In the genomic region with DNA sequence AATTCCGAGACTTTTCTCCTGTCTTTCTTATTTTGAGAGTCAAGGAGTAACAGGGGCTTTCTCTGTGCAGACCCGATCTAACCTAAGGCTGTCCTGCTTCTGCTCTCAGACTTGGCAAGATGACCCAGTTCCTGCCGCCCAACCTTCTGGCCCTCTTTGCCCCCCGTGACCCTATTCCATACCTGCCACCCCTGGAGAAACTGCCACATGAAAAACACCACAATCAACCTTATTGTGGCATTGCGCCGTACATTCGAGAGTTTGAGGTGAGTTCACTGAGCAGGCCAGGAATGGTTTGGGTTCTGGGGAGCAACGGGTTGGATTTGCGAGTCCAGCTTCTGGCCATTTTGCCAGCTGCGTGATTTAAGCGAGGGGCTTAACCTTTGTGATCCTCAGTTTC, we compare ENCODE assay signal across 9 cellular contexts. TPM values are rescaled to one million over a fixed set of nuclear protein-coding genes. Genes with fewer than 3 reads are reported as not detected.
DNase-seq lines count a peak whose midpoint lies in the region; ATAC-seq, FAIRE-seq and TF ChIP-seq lines count a peak whose summit lies in the region.
"Had no signal": no experiment of that assay in that cellular context is flagged by ENCODE, and none has a peak within 500 bp of the region (broad histone marks: within the 10 kb centered on the region; RNA-seq: fewer than 3 reads in every experiment).

No MANE protein-coding gene starts in this region.

- peaks cover 0 to 2% (median 0%) of the 10 kb centered on the region in 7 donors for H3K9me3 Mint-ChIP-seq in CD4-positive, CD25-positive, alpha-beta regulatory T cell

- BruUV-seq in endothelial cell of umbilical vein (replicated peaks; lab: Mats Ljungman, UMichigan): no TSS peak

- H2AFZ ChIP-seq in OCI-LY3 (ENCODE audit: low read depth, low read length) (no peak overlapping the region), endothelial cell of umbilical vein (ENCODE audit: low read depth, low read length) (no peak overlapping the region), osteoblast (ENCODE audit: low read length) (no peak overlapping the region)

- FAIRE-seq in endothelial cell of umbilical vein (lab: Jason Lieb, UNC): peak; percentile 44

- H3K79me2 ChIP-seq in OCI-LY3 (ENCODE audit: low read length) (peaks cover 61% of the 10 kb centered on the region), endothelial cell of umbilical vein (ENCODE audit: control insufficient read depth, insufficient read depth, low read length) (peaks cover 49% of the 10 kb centered on the region), osteoblast (ENCODE audit: insufficient read depth, low read length) (peaks cover 58% of the 10 kb centered on the region)

- H3K9me3 ChIP-seq in CD4-positive, CD25-positive, alpha-beta regulatory T cell (ENCODE audit: control insufficient read depth in 2 of 2, low read length in 2 of 2): no peaks in the 10 kb centered on the region
- H3K9me3 ChIP-seq in OCI-LY3 (ENCODE audit: insufficient read depth, low read length): no peaks in the 10 kb centered on the region
- no peaks in the 10 kb centered on the region for H3K9me3 ChIP-seq in endothelial cell of umbilical vein (replicated peaks; ENCODE audit: control insufficient read depth, insufficient read depth, low read length)
- no peaks in the 10 kb centered on the region for H3K9me3 ChIP-seq in osteoblast (ENCODE audit: low read depth, low read length)

- H3K4me1 Mint-ChIP-seq in CD4-positive, CD25-positive, alpha-beta regulatory T cell: peaks cover 0 to 55% (median 25%) of the 10 kb centered on the region in 4 donors

- no peak for ATAC-seq in CD4-positive, CD25-positive, alpha-beta regulatory T cell (ENCODE audit: low read depth in 2 of 2)

- H3K27me3 ChIP-seq in CD4-positive, CD25-positive, alpha-beta regulatory T cell (ENCODE audit: control insufficient read depth, insufficient read depth, low read length): no peaks in the 10 kb centered on the region
- H3K27me3 ChIP-seq in OCI-LY3 (ENCODE audit: low read depth, low read length) (no peaks in the 10 kb centered on the region), endothelial cell of umbilical vein (ENCODE audit: control insufficient read depth in 2 of 2, insufficient read depth in 2 of 2, low read length in 2 of 2) (peaks cover 2 to 3% of the 10 kb centered on the region in 2 experiments), osteoblast (ENCODE audit: insufficient read depth, low read length) (no peaks in the 10 kb centered on the region)

- TF ChIP-seq POLR2A in endothelial cell of umbilical vein (IDR thresholded peaks at IDR 0.05; ENCODE audit: low read depth, low read length): no peak

- CTCF ChIA-PET in endothelial cell of umbilical vein (lab: Charles Lee): interaction anchor here (0.7 to 3.3 kb wide), 2 partner anchors 12 to 21 kb away, joined by 4 to 24 read pairs; no protein-coding TSS in a partner anchor

- no peak for TF ChIP-seq CTCF in OCI-LY3 (IDR thresholded peaks at IDR 0.05; ENCODE audit: low read depth, low read length)
- TF ChIP-seq CTCF in endothelial cell of umbilical vein (IDR thresholded peaks at IDR 0.05; ENCODE audit: extremely low read depth in 1 of 2, insufficient read depth in 1 of 2, low read depth in 1 of 2, low read length in 2 of 2): no peak
- TF ChIP-seq CTCF in osteoblast (IDR thresholded peaks at IDR 0.05; ENCODE audit: extremely low read depth, low read depth, low read length): no peak

- H4K20me1 ChIP-seq in OCI-LY3 (ENCODE audit: insufficient read depth, low read length): peaks cover 44% of the 10 kb centered on the region
- peaks cover 2% of the 10 kb centered on the region for H4K20me1 ChIP-seq in endothelial cell of umbilical vein (replicated peaks; ENCODE audit: control insufficient read depth, extremely low read depth, insufficient read depth, low read length)
- H4K20me1 ChIP-seq in osteoblast (ENCODE audit: insufficient read depth, low read length): peaks cover 47% of the 10 kb centered on the region

- peaks cover 29% of the 10 kb centered on the region for H3K36me3 ChIP-seq in CD4-positive, CD25-positive, alpha-beta regulatory T cell (ENCODE audit: control insufficient read depth, insufficient read depth, low read length)
- H3K36me3 ChIP-seq in OCI-LY3 (replicated peaks; ENCODE audit: low read depth, low read length) (peaks cover 42% of the 10 kb centered on the region), endothelial cell of umbilical vein (ENCODE audit: control insufficient read depth in 2 of 2, extremely low read depth in 1 of 2, insufficient read depth in 2 of 2, low read length in 2 of 2) (peaks cover 7 to 27% of the 10 kb centered on the region in 2 experiments), osteoblast (ENCODE audit: insufficient read depth, low read length) (peaks cover 35% of the 10 kb centered on the region)

- no peaks in the 10 kb centered on the region for H3K9me1 ChIP-seq in endothelial cell of umbilical vein (replicated peaks; ENCODE audit: control insufficient read depth, extremely low read depth, insufficient read depth, low read length)

- POLR2A ChIA-PET in endothelial cell of umbilical vein (lab: Charles Lee): no interaction called here

- H3K27me3 Mint-ChIP-seq in CD4-positive, CD25-positive, alpha-beta regulatory T cell: peaks cover 11% of the 10 kb centered on the region

- peak overlapping the region; percentile 95 for H3K4me2 ChIP-seq in OCI-LY3 (ENCODE audit: low read length)
- H3K4me2 ChIP-seq in endothelial cell of umbilical vein (ENCODE audit: insufficient read depth, low read length): peak overlapping the region; percentile 85
- peak overlapping the region; percentile 100 for H3K4me2 ChIP-seq in osteoblast (ENCODE audit: insufficient read depth, low read length)

- peak overlapping the region; percentile 92 for H3K9ac ChIP-seq in OCI-LY3 (ENCODE audit: low read length)
- peak overlapping the region; percentile 97 for H3K9ac ChIP-seq in endothelial cell of umbilical vein (replicated peaks; ENCODE audit: extremely low read depth, insufficient read depth, low read length)

- no peak for DNase-seq in CD4-positive, CD25-positive, alpha-beta regulatory T cell
- DNase-seq in endothelial cell of umbilical vein (ENCODE audit: low read depth, low spot score): no peak
- peak; percentile 22 for DNase-seq in osteoblast (ENCODE audit: insufficient read length, low spot score, missing footprints)
- DNase-seq in SIG-M5 treated with dmso at 0.1 percent for 504 hours (lab: John Stamatoyannopoulos, UW; ENCODE audit: unreplicated experiment): no peak
- no peak for DNase-seq in dermis blood vessel endothelial cell
- no peak for DNase-seq in middle frontal gyrus (ENCODE audit: extremely low spot score, low spot score)
- no peak for DNase-seq in putamen (ENCODE audit: low spot score)
- DNase-seq: NCI-H2227 treated with DMSO at 0.1 percent for 48 hours had no signal

- peak overlapping the region; percentile 84 to 96 (median 93) for H3K4me3 Mint-ChIP-seq in CD4-positive, CD25-positive, alpha-beta regulatory T cell

- H3K36me3 Mint-ChIP-seq in CD4-positive, CD25-positive, alpha-beta regulatory T cell: peaks cover 16% of the 10 kb centered on the region

- peak overlapping the region in 2 of 3 donors; percentile 79 to 86 for H3K27ac Mint-ChIP-seq in CD4-positive, CD25-positive, alpha-beta regulatory T cell

- dilution Hi-C loops in endothelial cell of umbilical vein (cut with MboI; ENCODE audit: extremely low pct_ligation_motif_present, low sequenced_read_pairs): no loop called here

- peaks cover 33% of the 10 kb centered on the region for H3K4me1 ChIP-seq in CD4-positive, CD25-positive, alpha-beta regulatory T cell (ENCODE audit: control insufficient read depth, insufficient read depth, low read length, poor library complexity, severe bottlenecking)
- H3K4me1 ChIP-seq in OCI-LY3 (ENCODE audit: low read length) (peaks cover 14% of the 10 kb centered on the region), endothelial cell of umbilical vein (ENCODE audit: control insufficient read depth, extremely low read depth, insufficient read depth, low read length) (peaks cover 14% of the 10 kb centered on the region), osteoblast (ENCODE audit: insufficient read depth, low read length) (peaks cover 22% of the 10 kb centered on the region)

- intact Hi-C loops in endothelial cell of umbilical vein (cut with micrococcal nuclease): loop anchor here (5.0 kb wide), 1 partner anchor 41 kb away; no protein-coding TSS in a partner anchor

- H3K4me3 ChIP-seq in CD4-positive, CD25-positive, alpha-beta regulatory T cell (ENCODE audit: low read depth, low read length): peak overlapping the region; percentile 95
- H3K4me3 ChIP-seq in OCI-LY3 (ENCODE audit: low read length) (peak overlapping the region; percentile 92), endothelial cell of umbilical vein (replicated peaks in 1 of 3; ENCODE audit: insufficient read depth in 1 of 3, low read depth in 1 of 3, low read length in 3 of 3) (peak overlapping the region; percentile 75 to 93 (median 89)), osteoblast (ENCODE audit: insufficient read depth, low read length) (peak overlapping the region; percentile 94)

- no peak overlapping the region for H3K27ac ChIP-seq in CD4-positive, CD25-positive, alpha-beta regulatory T cell (ENCODE audit: insufficient read depth, low read length, poor library complexity, severe bottlenecking)
- H3K27ac ChIP-seq in OCI-LY3 (ENCODE audit: low read length) (peak overlapping the region; percentile 60), endothelial cell of umbilical vein (ENCODE audit: insufficient read depth, low read depth, low read length) (peak overlapping the region; percentile 73), osteoblast (ENCODE audit: low read depth, low read length) (peak overlapping the region; percentile 89)

RNA-seq across cellular contexts. Expression of a gene that starts 1.0 kb away (rescaled TPM):
- total RNA-seq in CD4-positive, CD25-positive, alpha-beta regulatory T cell: 381 TPM
- polyA plus RNA-seq in CD4-positive, CD25-positive, alpha-beta regulatory T cell: 10 to 100 TPM; 45.5 to 55.4 (median 52.2) TPM
- 215 and 228 TPM in 2 replicates for total RNA-seq in endothelial cell of umbilical vein
- polyA plus RNA-seq in endothelial cell of umbilical vein: 300 and 317 TPM in 2 replicates
- 128 and 182 TPM in 2 replicates for polyA plus RNA-seq in endothelial cell of umbilical vein (2011; cell fraction: cytosol; rRNA removed)
- polyA plus RNA-seq in endothelial cell of umbilical vein (2011; cell fraction: nucleus; rRNA removed): 1,444 and 1,967 TPM in 2 replicates
- polyA plus RNA-seq in endothelial cell of umbilical vein (2012): 244 and 263 TPM in 2 replicates
- 107 and 125 TPM in 2 replicates for polyA minus RNA-seq in endothelial cell of umbilical vein
- polyA minus RNA-seq in endothelial cell of umbilical vein (2011; cell fraction: cytosol; rRNA and poly(A)+ RNA removed): 63.6 TPM
- polyA minus RNA-seq in endothelial cell of umbilical vein (2011; cell fraction: nucleus; rRNA and poly(A)+ RNA removed): 199 and 262 TPM in 2 replicates
- total RNA-seq in osteoblast: 105 and 111 TPM in 2 replicates
- 142 and 166 TPM in 2 replicates for total RNA-seq in dermis blood vessel endothelial cell

RNA-seq across cellular contexts. Expression of a gene that starts 13.8 kb away (rescaled TPM):
- total RNA-seq in CD4-positive, CD25-positive, alpha-beta regulatory T cell: not detected
- polyA plus RNA-seq in CD4-positive, CD25-positive, alpha-beta regulatory T cell: not detected
- total RNA-seq in endothelial cell of umbilical vein: not detected in 2 replicates
- polyA plus RNA-seq in endothelial cell of umbilical vein: not detected in 2 replicates
- polyA plus RNA-seq in endothelial cell of umbilical vein (2011; cell fraction: cytosol; rRNA removed): not detected in 2 replicates
- polyA plus RNA-seq in endothelial cell of umbilical vein (2011; cell fraction: nucleus; rRNA removed): not detected in 2 replicates
- polyA plus RNA-seq in endothelial cell of umbilical vein (2012): not detected in 2 replicates
- polyA minus RNA-seq in endothelial cell of umbilical vein: not detected in 2 replicates
- not detected for polyA minus RNA-seq in endothelial cell of umbilical vein (2011; cell fraction: cytosol; rRNA and poly(A)+ RNA removed)
- not detected in 2 replicates for polyA minus RNA-seq in endothelial cell of umbilical vein (2011; cell fraction: nucleus; rRNA and poly(A)+ RNA removed)
- not detected in 2 replicates for total RNA-seq in osteoblast
- total RNA-seq in dermis blood vessel endothelial cell: not detected in 2 replicates

RNA-seq across cellular contexts. Expression of a gene that starts 21.7 kb away (rescaled TPM):
- not detected for total RNA-seq in CD4-positive, CD25-positive, alpha-beta regulatory T cell
- not detected for polyA plus RNA-seq in CD4-positive, CD25-positive, alpha-beta regulatory T cell
- total RNA-seq in endothelial cell of umbilical vein: not detected in 2 replicates
- not detected in 2 replicates for polyA plus RNA-seq in endothelial cell of umbilical vein
- not detected in 2 replicates for polyA plus RNA-seq in endothelial cell of umbilical vein (2011; cell fraction: cytosol; rRNA removed)
- polyA plus RNA-seq in endothelial cell of umbilical vein (2011; cell fraction: nucleus; rRNA removed): not detected in 2 replicates
- not detected in 2 replicates for polyA plus RNA-seq in endothelial cell of umbilical vein (2012)
- polyA minus RNA-seq in endothelial cell of umbilical vein: not detected in 2 replicates
- polyA minus RNA-seq in endothelial cell of umbilical vein (2011; cell fraction: cytosol; rRNA and poly(A)+ RNA removed): not detected
- not detected in 2 replicates for polyA minus RNA-seq in endothelial cell of umbilical vein (2011; cell fraction: nucleus; rRNA and poly(A)+ RNA removed)
- not detected in 2 replicates for total RNA-seq in osteoblast
- total RNA-seq in dermis blood vessel endothelial cell: not detected in 2 replicates

RNA-seq across cellular contexts. Expression of a gene that starts 27.9 kb away (rescaled TPM):
- total RNA-seq in CD4-positive, CD25-positive, alpha-beta regulatory T cell: 5.5 TPM
- polyA plus RNA-seq in CD4-positive, CD25-positive, alpha-beta regulatory T cell: 1 to 10 TPM; 2.6 to 4.4 (median 4.2) TPM
- total RNA-seq in endothelial cell of umbilical vein (4.2 and 4.5 TPM in 2 replicates), osteoblast (5.6 and 6.2 TPM in 2 replicates), dermis blood vessel endothelial cell (0.56 and 0.68 TPM in 2 replicates)
- 2.2 and 4.4 TPM in 2 replicates for polyA plus RNA-seq in endothelial cell of umbilical vein
- polyA plus RNA-seq in endothelial cell of umbilical vein (2011; cell fraction: cytosol; rRNA removed): 2.3 and 2.4 TPM in 2 replicates
- polyA plus RNA-seq in endothelial cell of umbilical vein (2011; cell fraction: nucleus; rRNA removed): 5.5 and 5.6 TPM in 2 replicates
- 1.3 and 4.4 TPM in 2 replicates for polyA plus RNA-seq in endothelial cell of umbilical vein (2012)
- 2.6 and 4.1 TPM in 2 replicates for polyA minus RNA-seq in endothelial cell of umbilical vein
- 2.7 TPM for polyA minus RNA-seq in endothelial cell of umbilical vein (2011; cell fraction: cytosol; rRNA and poly(A)+ RNA removed)
- polyA minus RNA-seq in endothelial cell of umbilical vein (2011; cell fraction: nucleus; rRNA and poly(A)+ RNA removed): 3.6 TPM in 1 of 2 replicates, not detected in the other

RNA-seq across cellular contexts. Expression of a gene that starts 28.7 kb away (rescaled TPM):
- not detected for total RNA-seq in CD4-positive, CD25-positive, alpha-beta regulatory T cell
- not detected for polyA plus RNA-seq in CD4-positive, CD25-positive, alpha-beta regulatory T cell
- 0.42 TPM in 1 of 2 replicates, not detected in the other for total RNA-seq in endothelial cell of umbilical vein
- 0.41 and 0.62 TPM in 2 replicates for polyA plus RNA-seq in endothelial cell of umbilical vein
- polyA plus RNA-seq in endothelial cell of umbilical vein (2011; cell fraction: cytosol; rRNA removed): 0.18 and 0.27 TPM in 2 replicates
- 0.96 and 1.7 TPM in 2 replicates for polyA plus RNA-seq in endothelial cell of umbilical vein (2011; cell fraction: nucleus; rRNA removed)
- polyA plus RNA-seq in endothelial cell of umbilical vein (2012): 0.16 and 0.21 TPM in 2 replicates
- polyA minus RNA-seq in endothelial cell of umbilical vein: 0.30 TPM in 1 of 2 replicates, not detected in the other
- not detected for polyA minus RNA-seq in endothelial cell of umbilical vein (2011; cell fraction: cytosol; rRNA and poly(A)+ RNA removed)
- not detected in 2 replicates for polyA minus RNA-seq in endothelial cell of umbilical vein (2011; cell fraction: nucleus; rRNA and poly(A)+ RNA removed)
- total RNA-seq in osteoblast: under 0.01 and 0.29 TPM in 2 replicates
- total RNA-seq in dermis blood vessel endothelial cell: not detected in 2 replicates
